Comparison of ENCODE assay signal across 1 cellular context in genomic region chr19:46850228-46851203, GRCh38.
TF ChIP-seq lines count a peak whose summit lies in the region.

Gene AP2S1 (minus strand): TSS chr19:46850846. CDS start chr19:46850766, 80 bp downstream.

TF ChIP-seq in GM12878, 131 proteins besides CTCF, POLR2A, EP300 and RAD21 (continued from another document and continues in another):
- TF ChIP-seq HDGF (IDR thresholded peaks at IDR 0.05) = no peak
- TF ChIP-seq TCF7 (IDR thresholded peaks at IDR 0.05; ENCODE audit: borderline replicate concordance) = no peak
- no peak for TF ChIP-seq FOS (IDR thresholded peaks at IDR 0.05; ENCODE audit: borderline replicate concordance, extremely low read depth, insufficient read length)
- no peak for TF ChIP-seq NFXL1 (IDR thresholded peaks at IDR 0.05; ENCODE audit: borderline replicate concordance)
- no peak for TF ChIP-seq PAX5 (IDR thresholded peaks at IDR 0.05; ENCODE audit: borderline replicate concordance, low read depth, low read length)
- TF ChIP-seq MYB (IDR thresholded peaks at IDR 0.05; ENCODE audit: borderline replicate concordance, low read depth, low read length) = no peak
- peak; percentile 99 for TF ChIP-seq TARDBP (IDR thresholded peaks at IDR 0.05; ENCODE audit: borderline replicate concordance)
- TF ChIP-seq SIN3A (IDR thresholded peaks at IDR 0.05; ENCODE audit: low read depth, low read length) = no peak; the same call in 1 of the 2 replicates
- TF ChIP-seq GABPA (IDR thresholded peaks at IDR 0.05; ENCODE audit: low read depth) = peak; percentile 94
- TF ChIP-seq CREB1 (IDR thresholded peaks at IDR 0.05; ENCODE audit: low read depth) = peak; percentile 87
- TF ChIP-seq NRF1 (conservative IDR thresholded peaks at IDR 0.05; ENCODE audit: low read depth, low read length) = no peak
- TF ChIP-seq TAF1 (IDR thresholded peaks at IDR 0.05; ENCODE audit: borderline replicate concordance, low read depth, low read length) = peak; percentile 67; the same call in 1 of the 2 replicates
- peak; percentile 80 for TF ChIP-seq NR2C1 (IDR thresholded peaks at IDR 0.05)
- TF ChIP-seq MEF2B (IDR thresholded peaks at IDR 0.05; ENCODE audit: partially characterized antibody, poor library complexity, severe bottlenecking) = peak; percentile 53
- no peak for TF ChIP-seq ZNF687 (IDR thresholded peaks at IDR 0.05)
- no peak for TF ChIP-seq IRF4 (IDR thresholded peaks at IDR 0.05; ENCODE audit: low read depth, low read length)
- TF ChIP-seq USF2 (IDR thresholded peaks at IDR 0.05; ENCODE audit: borderline replicate concordance, low read depth, low read length) = no peak
- no peak for TF ChIP-seq KLF5 (IDR thresholded peaks at IDR 0.05; ENCODE audit: partially characterized antibody)
- TF ChIP-seq MTA3 (IDR thresholded peaks at IDR 0.05; ENCODE audit: borderline replicate concordance, low read length) = no peak
- no peak for TF ChIP-seq SMAD1 (IDR thresholded peaks at IDR 0.05; ENCODE audit: low read depth, partially characterized antibody)
- 0 out of 2 replicates have a peak, but pooled peaks have one; percentile 25 for TF ChIP-seq FOXM1 (IDR thresholded peaks at IDR 0.05; ENCODE audit: low read depth, low read length)
- 0 out of 2 replicates have a peak, but pooled peaks have one; percentile 60 for TF ChIP-seq GATAD2B (conservative IDR thresholded peaks at IDR 0.05; ENCODE audit: low read depth)
- TF ChIP-seq ETV6 (conservative IDR thresholded peaks at IDR 0.05 in 1 of 2, IDR thresholded peaks at IDR 0.05 in 1 of 2; ENCODE audit: borderline replicate concordance in 1 of 2, low read depth in 1 of 2) = no peak
- no peak for TF ChIP-seq ZNF24 (IDR thresholded peaks at IDR 0.05)
- TF ChIP-seq RBBP5 (conservative IDR thresholded peaks at IDR 0.05) = no peak
- TF ChIP-seq CEBPZ (IDR thresholded peaks at IDR 0.05; ENCODE audit: low read depth, low read length) = no peak
- no peak; the same call in 1 of the 2 replicates for TF ChIP-seq BACH1 (IDR thresholded peaks at IDR 0.05; ENCODE audit: borderline replicate concordance)
- TF ChIP-seq SUZ12 (IDR thresholded peaks at IDR 0.05; ENCODE audit: unreplicated experiment) = no peak
- TF ChIP-seq MTA2 (IDR thresholded peaks at IDR 0.05; ENCODE audit: low read depth) = no peak
- no peak for TF ChIP-seq IRF5 (IDR thresholded peaks at IDR 0.05; ENCODE audit: borderline replicate concordance)
- no peak for TF ChIP-seq PAX8 (IDR thresholded peaks at IDR 0.05)
- peak; percentile 68; the same call in 1 of the 2 replicates for TF ChIP-seq EED (IDR thresholded peaks at IDR 0.05; ENCODE audit: low read depth)
- no peak for TF ChIP-seq EGR1 (IDR thresholded peaks at IDR 0.05; ENCODE audit: borderline replicate concordance in 1 of 2, low read depth in 2 of 2, low read length in 2 of 2)
- no peak for TF ChIP-seq ZNF274 (IDR thresholded peaks at IDR 0.05; ENCODE audit: insufficient read depth, insufficient read length)
- no peak for TF ChIP-seq ZZZ3 (IDR thresholded peaks at IDR 0.05; ENCODE audit: control insufficient read depth, insufficient read length, low read depth)
- peak; percentile 85 for TF ChIP-seq YY1 (IDR thresholded peaks at IDR 0.05; ENCODE audit: low read depth, low read length)
- TF ChIP-seq PML (IDR thresholded peaks at IDR 0.05; ENCODE audit: low read length) = peak; percentile 78; the same call in 1 of the 2 replicates
- TF ChIP-seq CHD2 (IDR thresholded peaks at IDR 0.05; ENCODE audit: borderline replicate concordance, low read depth, low read length) = peak; percentile 97
- no peak for TF ChIP-seq ZNF217 (IDR thresholded peaks at IDR 0.05)
- peak; percentile 73 for TF ChIP-seq MEF2A (IDR thresholded peaks at IDR 0.05; ENCODE audit: insufficient read depth, low read depth, low read length)
- no peak for TF ChIP-seq ATF2 (IDR thresholded peaks at IDR 0.05; ENCODE audit: low read length)
- no peak for TF ChIP-seq HDAC6 (IDR thresholded peaks at IDR 0.05; ENCODE audit: unreplicated experiment)
- TF ChIP-seq WRNIP1 (IDR thresholded peaks at IDR 0.05; ENCODE audit: borderline replicate concordance, low read depth, low read length) = no peak
- peak; percentile 87 for TF ChIP-seq RELA (IDR thresholded peaks at IDR 0.05; ENCODE audit: borderline replicate concordance, partially characterized antibody)
- TF ChIP-seq NR2F1 (conservative IDR thresholded peaks at IDR 0.05) = no peak
- no peak for TF ChIP-seq DPF2 (IDR thresholded peaks at IDR 0.05)
- no peak for TF ChIP-seq RB1 (IDR thresholded peaks at IDR 0.05; ENCODE audit: borderline replicate concordance)
- no peak for TF ChIP-seq YBX1 (IDR thresholded peaks at IDR 0.05)
- no peak for TF ChIP-seq NFYA (IDR thresholded peaks at IDR 0.05; ENCODE audit: borderline replicate concordance, low read depth, low read length)
- TF ChIP-seq RAD51 (IDR thresholded peaks at IDR 0.05) = no peak
- no peak for TF ChIP-seq ZBTB33 (IDR thresholded peaks at IDR 0.05)
- TF ChIP-seq STAT1 (conservative IDR thresholded peaks at IDR 0.05) = no peak; the same call in 1 of the 2 replicates
- TF ChIP-seq SIX5 (IDR thresholded peaks at IDR 0.05; ENCODE audit: low read depth, low read length, severe bottlenecking) = peak; percentile 100
- peak; percentile 52; the same call in 1 of the 2 replicates for TF ChIP-seq NBN (IDR thresholded peaks at IDR 0.05)
- no peak for TF ChIP-seq MXI1 (IDR thresholded peaks at IDR 0.05; ENCODE audit: low read depth, low read length)
- no peak for TF ChIP-seq ZSCAN29 (IDR thresholded peaks at IDR 0.05)
- 0 out of 2 replicates have a peak, but pooled peaks have one; percentile 1 for TF ChIP-seq SMC3 (IDR thresholded peaks at IDR 0.05; ENCODE audit: borderline replicate concordance, low read length)
- TF ChIP-seq BRCA1 (IDR thresholded peaks at IDR 0.05; ENCODE audit: low read depth, low read length) = no peak
- peak; percentile 53 for TF ChIP-seq E4F1 (IDR thresholded peaks at IDR 0.05; ENCODE audit: borderline replicate concordance, partially characterized antibody)
- TF ChIP-seq MYC (IDR thresholded peaks at IDR 0.05; ENCODE audit: insufficient read depth, insufficient read length, insufficient replicate concordance, low read length, severe bottlenecking) = no peak
